Comparison of ENCODE assay signal across 17 cellular contexts in the genomic region with DNA sequence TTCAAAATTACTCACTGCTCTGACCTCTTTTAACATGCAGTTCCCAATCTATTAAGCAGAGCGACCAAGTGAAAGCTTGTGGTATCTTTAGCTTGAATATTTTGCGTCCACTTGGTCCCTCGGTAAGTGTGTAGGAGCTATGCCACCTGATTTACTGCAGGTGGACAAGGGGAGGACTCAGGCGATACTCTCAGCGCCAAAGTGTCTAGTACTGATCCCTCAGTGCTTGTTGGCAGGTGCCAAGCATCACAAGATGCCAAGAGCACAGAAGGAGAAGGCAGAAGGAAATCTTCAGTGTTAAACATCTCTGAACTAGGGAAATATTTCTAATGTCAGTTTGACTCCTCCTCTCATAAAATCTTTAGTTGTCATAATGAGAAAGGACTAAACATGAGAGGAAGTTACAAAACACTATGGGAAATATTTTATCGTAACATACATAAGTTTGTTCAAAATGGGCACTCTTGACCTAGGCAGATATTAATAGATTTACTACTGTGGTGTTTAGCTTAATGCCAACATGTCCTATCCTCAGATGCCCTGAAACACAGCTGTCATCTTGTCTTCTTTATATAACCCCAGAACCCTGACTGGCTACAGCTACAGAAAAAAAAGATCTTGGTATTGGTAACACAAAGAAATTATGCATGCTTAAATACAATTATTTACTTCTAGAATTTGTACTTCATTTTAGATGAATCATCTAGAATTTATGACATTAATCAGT. TPM values are rescaled to one million over a fixed set of nuclear protein-coding genes. Genes with fewer than 3 reads are reported as not detected.
A peak's percentile ranks its signal among the peaks of the same experiment; 100 is the strongest.
DNase-seq lines count a peak whose midpoint lies in the region; ATAC-seq and TF ChIP-seq lines count a peak whose summit lies in the region.
"Had no signal": no experiment of that assay in that cellular context is flagged by ENCODE, and none has a peak within 500 bp of the region (broad histone marks: within the 10 kb centered on the region; RNA-seq: fewer than 3 reads in every experiment).

No MANE protein-coding gene starts in this region.

- H3K9me2 ChIP-seq in PC-3 (replicated peaks; ENCODE audit: low read length) = no peaks in the 10 kb centered on the region

- no peak overlapping the region for H2AFZ ChIP-seq in PC-3 (ENCODE audit: low read length)
- H2AFZ ChIP-seq: GM23338 had no signal

- H4K20me1 ChIP-seq in PC-3 (ENCODE audit: low read length) = no peaks in the 10 kb centered on the region

- no peak for TF ChIP-seq CTCF in LNCaP clone FGC (IDR thresholded peaks at IDR 0.05; ENCODE audit: control insufficient read depth, extremely low read depth, insufficient read depth)
- no peak for TF ChIP-seq CTCF in psoas muscle (IDR thresholded peaks at IDR 0.05)
- TF ChIP-seq CTCF in PC-3 (conservative IDR thresholded peaks at IDR 0.05; ENCODE audit: low read depth, low read length) = no peak
- TF ChIP-seq CTCF in CD4-positive, alpha-beta T cell (IDR thresholded peaks at IDR 0.05) = no peak

- H3K27me3 Mint-ChIP-seq in CD4-positive, alpha-beta T cell = peaks cover 16% of the 10 kb centered on the region

- H3K4me3 ChIP-seq in LNCaP clone FGC (ENCODE audit: low read depth, low read length) = no peak overlapping the region
- H3K4me3 ChIP-seq in psoas muscle = peak overlapping the region; percentile 42
- H3K4me3 ChIP-seq in PC-3 (ENCODE audit: low read length) = no peak overlapping the region
- H3K4me3 ChIP-seq: GM23338, HAP-1 had no signal

- H3K4me1 Mint-ChIP-seq in CD4-positive, alpha-beta T cell (ENCODE audit: low read depth) = no peaks in the 10 kb centered on the region
- H3K4me1 Mint-ChIP-seq: CD4-positive, CD25-positive, alpha-beta regulatory T cell; GM23338 had no signal

- H3K4me3 Mint-ChIP-seq in CD4-positive, alpha-beta T cell = no peak overlapping the region
- H3K4me3 Mint-ChIP-seq: CD4-positive, CD25-positive, alpha-beta regulatory T cell; GM23338 had no signal

- H3K27me3 ChIP-seq in psoas muscle (ENCODE audit: insufficient read depth in 3 of 3, low read length in 2 of 3) = no peaks in the 10 kb centered on the region
- H3K27me3 ChIP-seq in PC-3 (ENCODE audit: low read length) = no peaks in the 10 kb centered on the region
- H3K27me3 ChIP-seq in CD4-positive, alpha-beta T cell (ENCODE audit: control insufficient read depth, insufficient read depth, low read length) = peaks cover 9% of the 10 kb centered on the region

- H3K9me3 Mint-ChIP-seq in CD4-positive, alpha-beta T cell = peaks cover 4% of the 10 kb centered on the region

- no peaks in the 10 kb centered on the region for H3K36me3 Mint-ChIP-seq in CD4-positive, alpha-beta T cell (ENCODE audit: low read depth)
- H3K36me3 Mint-ChIP-seq: CD4-positive, CD25-positive, alpha-beta regulatory T cell had no signal

- H3K4me1 ChIP-seq in psoas muscle (peaks cover 4% of the 10 kb centered on the region), PC-3 (ENCODE audit: insufficient read depth, low read length) (no peaks in the 10 kb centered on the region)
- H3K4me1 ChIP-seq: HAP-1 had no signal

- H3K9me3 ChIP-seq in psoas muscle = peaks cover 8% of the 10 kb centered on the region
- no peaks in the 10 kb centered on the region for H3K9me3 ChIP-seq in PC-3 (ENCODE audit: low read length)
- peaks cover 4% of the 10 kb centered on the region for H3K9me3 ChIP-seq in CD4-positive, alpha-beta T cell (ENCODE audit: control insufficient read depth, low read length)
- H3K9me3 ChIP-seq: HAP-1 had no signal

- no peak overlapping the region for H3K27ac Mint-ChIP-seq in CD4-positive, alpha-beta T cell
- H3K27ac Mint-ChIP-seq: CD4-positive, CD25-positive, alpha-beta regulatory T cell; GM23338 had no signal

- BruUV-seq in PC-3 (replicated peaks; lab: Mats Ljungman, UMichigan) = no TSS peak

- H3F3A ChIP-seq in PC-3 (ENCODE audit: low read length, unreplicated experiment) = no peaks in the 10 kb centered on the region

- DNase-seq in G401 (ENCODE audit: low spot score) (peak; percentile 56), LNCaP clone FGC (ENCODE audit: low read depth) (peak; percentile 28), cerebellar cortex (ENCODE audit: low spot score) (peak; percentile 46), psoas muscle (no peak), PC-3 (no peak), RPMI8226 (no peak)
- DNase-seq in CD4-positive, alpha-beta T cell = no peak
- DNase-seq: CD4-positive, CD25-positive, alpha-beta regulatory T cell; COR-L47; DND-41; MM.1S; NCI-H1048; NCI-H1417 treated with DMSO at 0.1 percent for 48 hours; NCI-H187; NCI-H69 had no signal

- POLR2A ChIA-PET in PC-3 (lab: Charles Lee; ENCODE audit: unreplicated experiment) = no interaction called here
- POLR2A ChIA-PET in CD4-positive, alpha-beta T cell (lab: Charles Lee) = no interaction called here

- intact Hi-C loops in psoas muscle (cut with DNase I) (no loop called here), PC-3 (cut with micrococcal nuclease) (no loop called here)
- intact Hi-C loops in CD4-positive, alpha-beta T cell (cut with DNase I, micrococcal nuclease) = no loop called here

- in situ Hi-C loops in G401 (cut with HindIII; ENCODE audit: low sequenced_read_pairs) = no loop called here

- WGBS in psoas muscle, 3 donors = 23 to 37% (median 29%) methylated on average over 6 of the region's 6 CpGs

- no peak overlapping the region for H3K9ac ChIP-seq in PC-3 (ENCODE audit: low read length)

- CTCF ChIA-PET in PC-3 (lab: Charles Lee) = no interaction called here
- CTCF ChIA-PET in CD4-positive, alpha-beta T cell (lab: Charles Lee) = no interaction called here

- peak; percentile 56 to 96 (median 96) for ATAC-seq in psoas muscle
- ATAC-seq in PC-3 = no peak
- no peak for ATAC-seq in CD4-positive, alpha-beta T cell (ENCODE audit: poor library complexity)
- ATAC-seq: GM23338 had no signal

- H3K4me2 ChIP-seq in PC-3 (ENCODE audit: low read length) = no peak overlapping the region
- H3K4me2 ChIP-seq: GM23338 had no signal

- H3K27ac ChIP-seq in psoas muscle (peak overlapping the region; percentile 76), PC-3 (ENCODE audit: low read length) (no peak overlapping the region)
- H3K27ac ChIP-seq in CD4-positive, alpha-beta T cell (ENCODE audit: low read depth, low read length) = no peak overlapping the region

- no peaks in the 10 kb centered on the region for H3K79me2 ChIP-seq in PC-3 (ENCODE audit: low read length)

- no peaks in the 10 kb centered on the region for H3K36me3 ChIP-seq in psoas muscle (ENCODE audit: insufficient read depth in 1 of 2, low read depth in 1 of 2)
- H3K36me3 ChIP-seq in PC-3 (ENCODE audit: low read depth, low read length) = no peaks in the 10 kb centered on the region
- H3K36me3 ChIP-seq: HAP-1 had no signal

RNA-seq across cellular contexts. Expression of a gene that starts 19.5 kb away (rescaled TPM):
- total RNA-seq in G401 (2014; rRNA removed; shearing (Covaris generic)) = not detected in 2 replicates
- total RNA-seq in psoas muscle = 1 to 10 TPM in 2 of 4 donors, under 1 TPM in 2; 0.84 to 3.0 (median 1.6) TPM
- 1 to 10 TPM; 1.4 to 3.2 (median 2.6) TPM for polyA plus RNA-seq in psoas muscle
- total RNA-seq in PC-3 (2014; rRNA removed) = 0.81 and 1.3 TPM in 2 replicates
- total RNA-seq in CD4-positive, alpha-beta T cell = under 1 TPM in 1 of 2 experiments, not detected in 1; 0.11 TPM

RNA-seq across cellular contexts. Expression of a gene that starts 51.9 kb away (rescaled TPM):
- total RNA-seq in G401 (2014; rRNA removed; shearing (Covaris generic)) = 10.3 and 13.4 TPM in 2 replicates
- total RNA-seq in psoas muscle = 10 to 100 TPM in 1 of 4 donors, 1 to 10 TPM in 3; 7.9 to 10.3 (median 9.5) TPM
- polyA plus RNA-seq in psoas muscle = 10 to 100 TPM in 2 of 3 donors, 1 to 10 TPM in 1; 8.2 to 19.3 (median 16.6) TPM
- 17.5 and 19.8 TPM in 2 replicates for total RNA-seq in PC-3 (2014; rRNA removed)
- total RNA-seq in CD4-positive, alpha-beta T cell = 1 to 10 TPM; 3.2 to 3.3 TPM

RNA-seq across cellular contexts. Expression of a gene that starts 52.3 kb away (rescaled TPM):
- total RNA-seq in G401 (2014; rRNA removed; shearing (Covaris generic)) = 7.1 and 10.4 TPM in 2 replicates
- total RNA-seq in psoas muscle (10 to 100 TPM; 18.1 to 27.3 (median 23.6) TPM), PC-3 (2014; rRNA removed) (25.0 and 31.1 TPM in 2 replicates)
- polyA plus RNA-seq in psoas muscle = 10 to 100 TPM in 2 of 3 donors, 1 to 10 TPM in 1; 7.7 to 33.4 (median 16.1) TPM
- 1 to 10 TPM; 4.4 to 6.0 TPM for total RNA-seq in CD4-positive, alpha-beta T cell

Comparison
In these comparisons a context has a peak if more than half of its experiments do, and no peak if none do; other contexts are left out.
1. DNase-seq: peak in G401 (single experiment), LNCaP clone FGC (single experiment) and cerebellar cortex (single experiment); none in psoas muscle (0 of 2), PC-3 (single experiment), CD4-positive, alpha-beta T cell (0 of 10) and RPMI8226 (single experiment).
2. ATAC-seq: peak in psoas muscle (4 of 4); none in PC-3 (single experiment) and CD4-positive, alpha-beta T cell (single experiment).